ENCODE assay signal across 28 cellular contexts in the genomic region with DNA sequence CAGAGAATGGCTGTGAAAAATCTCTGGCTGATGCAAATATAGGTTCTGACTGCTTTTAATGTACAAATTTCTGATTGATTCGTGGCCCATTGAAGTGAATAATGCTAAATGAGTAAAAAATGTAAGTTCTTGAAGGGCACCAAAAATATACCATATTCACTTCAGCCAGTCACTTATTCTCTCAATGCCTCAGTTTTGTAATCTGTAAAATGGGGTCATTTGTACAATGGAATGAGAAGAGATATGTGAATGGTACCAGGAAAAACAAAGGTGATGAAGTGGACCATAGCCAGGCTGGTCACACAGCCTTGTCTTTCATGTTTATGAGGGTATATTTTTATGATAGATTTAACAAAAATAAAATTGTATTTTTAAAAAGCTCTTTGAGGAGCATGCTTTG.
"Had no signal": no experiment of that assay in that cellular context is flagged by ENCODE, and none has a peak within 500 bp of the region (broad histone marks: within the 10 kb centered on the region; RNA-seq: fewer than 3 reads in every experiment).

No MANE protein-coding gene starts in this region.

- H3K4me1 Mint-ChIP-seq: stimulated activated memory B cell treated with anti-CD40 and anti-IgM and Interleukin-4, amounts not matched to agents 10 μg/mL and 1 μg/mL and 100 μg/mL, for 72 hours; stimulated activated naive B cell treated with anti-CD40 and anti-IgM and Interleukin-4, amounts not matched to agents 10 μg/mL and 1 μg/mL and 100 μg/mL, for 72 hours; stimulated activated naive CD8-positive, alpha-beta T cell treated with anti-CD3 and anti-CD28 coated beads, Interleukin-15, amount 100 ng/mL, for 72 hours had no signal

- H3K4me3 ChIP-seq: stomach, suprapubic skin, testis, thoracic aorta, thyroid gland, tibial artery, tibial nerve, transverse colon, upper lobe of left lung, upper lobe of right lung, uterus, vagina had no signal

- H3K27me3 Mint-ChIP-seq: stimulated activated memory B cell treated with anti-CD40 and anti-IgM and Interleukin-4, amounts not matched to agents 10 μg/mL and 1 μg/mL and 100 μg/mL, for 72 hours; stimulated activated naive CD8-positive, alpha-beta T cell treated with anti-CD3 and anti-CD28 coated beads, Interleukin-15, amount 100 ng/mL, for 72 hours; type B pancreatic cell had no signal

- H3K27ac Mint-ChIP-seq: stimulated activated memory B cell treated with anti-CD40 and anti-IgM and Interleukin-4, amounts not matched to agents 10 μg/mL and 1 μg/mL and 100 μg/mL, for 72 hours; stimulated activated naive B cell treated with anti-CD40 and anti-IgM and Interleukin-4, amounts not matched to agents 10 μg/mL and 1 μg/mL and 100 μg/mL, for 72 hours; stimulated activated naive CD8-positive, alpha-beta T cell treated with anti-CD3 and anti-CD28 coated beads, Interleukin-15, amount 100 ng/mL, for 72 hours; stimulated activated naive CD8-positive, alpha-beta T cell treated with anti-CD3 and anti-CD28 coated beads, Interleukin-15, Interleukin-2, amounts not matched to agents 100 ng/mL and 50 ng/mL, for 24 hours; type B pancreatic cell had no signal

- DNase-seq: stimulated activated CD4-positive, alpha-beta T cell treated with anti-CD3 and anti-CD28 coated beads, Interleukin-2, amount 100 ng/mL, for 48 hours; stimulated activated CD4-positive, alpha-beta T cell treated with anti-CD3 and anti-CD28 coated beads, Interleukin-4, amount 100 ng/mL, for 1 hour; stimulated activated CD4-positive, alpha-beta T cell treated with anti-CD3 and anti-CD28 coated beads, Interleukin-4, amount 100 ng/mL, for 24 hours; stimulated activated CD4-positive, alpha-beta T cell treated with anti-CD3 and anti-CD28 coated beads, Interleukin-4, amount 100 ng/mL, for 4 hours; stimulated activated CD8-positive, alpha-beta memory T cell treated with anti-CD3 and anti-CD28 coated beads, Interleukin-4, amount 100 ng/mL, for 48 hours; stimulated activated naive B cell treated with anti-CD40 and anti-IgM and Interleukin-4, amounts not matched to agents 10 μg/mL and 1 μg/mL and 100 μg/mL, for 72 hours; stimulated activated naive CD4-positive, alpha-beta T cell; stimulated activated naive CD4-positive, alpha-beta T cell treated with Interleukin-2 at 50 U/mL for 16 hours; stimulated activated naive CD8-positive, alpha-beta T cell treated with anti-CD3 and anti-CD28 coated beads, Interleukin-15, amount 100 ng/mL, for 72 hours; stimulated activated naive CD8-positive, alpha-beta T cell treated with anti-CD3 and anti-CD28 coated beads, Interleukin-15, Interleukin-2, amounts not matched to agents 100 U/mL and 50 U/mL, for 24 hours; stomach; substantia nigra; testis; thyroid gland; tibial artery; transverse colon; trophoblast cell; upper lobe of left lung; upper lobe of right lung; uterus had no signal

- H3K36me3 ChIP-seq: stomach, suprapubic skin, thoracic aorta, thyroid gland, tibial artery, tibial nerve, transverse colon, upper lobe of left lung, upper lobe of right lung, uterus, vagina had no signal

- H3K4me1 ChIP-seq: stomach, suprapubic skin, testis, tibial artery, tibial nerve, transverse colon, upper lobe of left lung, upper lobe of right lung, uterus, vagina had no signal

- ATAC-seq: stimulated activated memory B cell treated with anti-CD40 and anti-IgM and Interleukin-4, amounts not matched to agents 10 μg/mL and 1 μg/mL and 100 μg/mL, for 72 hours; stimulated activated naive B cell treated with anti-CD40 and anti-IgM and Interleukin-4, amounts not matched to agents 10 μg/mL and 1 μg/mL and 100 μg/mL, for 72 hours; stimulated activated naive CD8-positive, alpha-beta T cell treated with anti-CD3 and anti-CD28 coated beads, Interleukin-15, amount 100 ng/mL, for 72 hours; stimulated activated naive CD8-positive, alpha-beta T cell treated with anti-CD3 and anti-CD28 coated beads, Interleukin-15, Interleukin-2, amounts not matched to agents 100 U/mL and 50 U/mL, for 24 hours; upper lobe of right lung had no signal

- H3K27me3 ChIP-seq: stomach, suprapubic skin, testis, thyroid gland, tibial artery, tibial nerve, transverse colon, upper lobe of left lung, upper lobe of right lung, uterus, vagina had no signal

- H3K36me3 Mint-ChIP-seq: stimulated activated memory B cell treated with anti-CD40 and anti-IgM and Interleukin-4, amounts not matched to agents 10 μg/mL and 1 μg/mL and 100 μg/mL, for 72 hours; stimulated activated naive B cell treated with anti-CD40 and anti-IgM and Interleukin-4, amounts not matched to agents 10 μg/mL and 1 μg/mL and 100 μg/mL, for 72 hours; type B pancreatic cell had no signal

- FAIRE-seq: urothelium cell line had no signal

- H3K27ac ChIP-seq: stomach, suprapubic skin, testis, thoracic aorta, thyroid gland, tibial artery, tibial nerve, transverse colon, upper lobe of left lung, upper lobe of right lung, uterus, vagina had no signal

- H3K9me3 ChIP-seq: stomach, suprapubic skin, testis, thoracic aorta, thyroid gland, tibial artery, tibial nerve, transverse colon, upper lobe of left lung, upper lobe of right lung, uterus, vagina had no signal

- H3K4me3 Mint-ChIP-seq: stimulated activated memory B cell treated with anti-CD40 and anti-IgM and Interleukin-4, amounts not matched to agents 10 μg/mL and 1 μg/mL and 100 μg/mL, for 72 hours; stimulated activated naive B cell treated with anti-CD40 and anti-IgM and Interleukin-4, amounts not matched to agents 10 μg/mL and 1 μg/mL and 100 μg/mL, for 72 hours; stimulated activated naive CD8-positive, alpha-beta T cell treated with anti-CD3 and anti-CD28 coated beads, Interleukin-15, amount 100 ng/mL, for 72 hours; stimulated activated naive CD8-positive, alpha-beta T cell treated with anti-CD3 and anti-CD28 coated beads, Interleukin-15, Interleukin-2, amounts not matched to agents 100 ng/mL and 50 ng/mL, for 24 hours; type B pancreatic cell had no signal
